8 cellular contexts compared by ENCODE assay signal in the genomic region with DNA sequence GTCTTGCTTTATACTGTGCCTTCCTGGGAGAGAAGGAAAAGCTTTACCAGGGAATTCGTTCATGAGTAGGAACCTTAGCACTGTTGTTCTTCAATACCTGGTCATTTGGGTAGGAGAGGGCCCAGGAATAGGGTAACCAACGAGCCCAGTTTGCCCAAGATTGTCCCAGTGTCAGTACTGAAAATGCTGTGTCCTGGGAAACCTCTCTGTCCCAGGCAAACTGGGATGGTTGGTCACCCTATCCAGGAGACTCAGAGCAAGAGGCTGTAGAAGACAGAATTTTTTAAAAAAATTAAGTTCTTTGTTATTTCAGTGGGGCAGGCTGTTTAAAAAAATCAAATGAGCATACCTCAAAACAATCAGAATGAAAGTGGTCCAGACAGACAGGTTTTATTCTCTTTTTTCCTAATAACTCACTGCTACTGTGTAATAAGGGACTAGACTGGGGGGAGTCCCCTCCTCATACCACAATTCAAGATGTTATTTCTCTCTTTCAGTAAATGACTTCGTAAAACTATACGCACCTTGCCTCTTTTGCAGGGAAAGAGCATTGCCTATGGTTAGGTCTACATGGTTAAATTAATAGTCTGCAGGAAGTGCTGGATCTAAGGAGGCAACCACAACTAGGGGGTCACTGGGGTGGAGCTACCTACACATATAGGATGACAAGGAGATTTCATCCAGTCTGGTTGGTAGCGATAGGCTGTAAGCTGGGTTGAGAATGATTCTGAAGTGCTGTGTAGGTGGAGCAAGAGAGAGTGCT. TPM values are rescaled to one million over a fixed set of nuclear protein-coding genes. Genes with fewer than 3 reads are reported as not detected.
A peak's percentile ranks its signal among the peaks of the same experiment; 100 is the strongest.
DNase-seq lines count a peak whose midpoint lies in the region; ATAC-seq and TF ChIP-seq lines count a peak whose summit lies in the region.

No MANE protein-coding gene starts in this region.

- no peak overlapping the region for H3K4me3 Mint-ChIP-seq in CD4-positive, alpha-beta T cell
- H3K4me3 Mint-ChIP-seq in activated naive CD8-positive, alpha-beta T cell treated with anti-CD3 and anti-CD28 coated beads for 36 hours, result peak overlapping the region; percentile 42

- H3K9me3 ChIP-seq in CD4-positive, alpha-beta T cell (ENCODE audit: control insufficient read depth, low read length), result peaks cover 5% of the 10 kb centered on the region
- H3K9me3 ChIP-seq in ovary (no peaks in the 10 kb centered on the region), sigmoid colon (no peaks in the 10 kb centered on the region)

- H3K4me1 ChIP-seq in ovary (ENCODE audit: insufficient read depth) (no peaks in the 10 kb centered on the region), sigmoid colon (peaks cover 0 to 36% (median 23%) of the 10 kb centered on the region in 4 donors)

- TF ChIP-seq POLR2A in ovary (IDR thresholded peaks at IDR 0.05) (no peak), sigmoid colon (IDR thresholded peaks at IDR 0.05) (no peak)

- TF ChIP-seq CTCF in CD4-positive, alpha-beta T cell (IDR thresholded peaks at IDR 0.05), result no peak
- TF ChIP-seq CTCF in ovary (IDR thresholded peaks at IDR 0.05) (no peak), omental fat pad (IDR thresholded peaks at IDR 0.05) (no peak), sigmoid colon (IDR thresholded peaks at IDR 0.05) (no peak)

- intact Hi-C loops in CD4-positive, alpha-beta T cell (cut with DNase I, micrococcal nuclease), result no loop called here
- intact Hi-C loops in ovary (cut with DNase I), result no loop called here
- intact Hi-C loops in sigmoid colon (cut with DNase I), result loop anchor here (5.0 kb wide), 1 partner anchor 61 kb away; no protein-coding TSS in a partner anchor

- no peaks in the 10 kb centered on the region for H3K9me3 Mint-ChIP-seq in CD4-positive, alpha-beta T cell
- peaks cover 15% of the 10 kb centered on the region for H3K9me3 Mint-ChIP-seq in activated naive CD8-positive, alpha-beta T cell treated with anti-CD3 and anti-CD28 coated beads for 36 hours

- H3K27me3 Mint-ChIP-seq in CD4-positive, alpha-beta T cell, result no peaks in the 10 kb centered on the region
- no peaks in the 10 kb centered on the region for H3K27me3 Mint-ChIP-seq in activated naive CD8-positive, alpha-beta T cell treated with anti-CD3 and anti-CD28 coated beads for 36 hours

- H3K36me3 Mint-ChIP-seq in CD4-positive, alpha-beta T cell (ENCODE audit: low read depth), result peaks cover 8% of the 10 kb centered on the region
- H3K36me3 Mint-ChIP-seq in activated naive CD8-positive, alpha-beta T cell treated with anti-CD3 and anti-CD28 coated beads for 36 hours, result peaks cover 41% of the 10 kb centered on the region

- H3K36me3 ChIP-seq in ovary (no peaks in the 10 kb centered on the region), sigmoid colon (no peaks in the 10 kb centered on the region)

- H3K4me3 ChIP-seq in ovary, result no peak overlapping the region
- H3K4me3 ChIP-seq in sigmoid colon, result no peak overlapping the region

- TF ChIP-seq EP300 in ovary (IDR thresholded peaks at IDR 0.05) (no peak), sigmoid colon (IDR thresholded peaks at IDR 0.05) (no peak)

- ATAC-seq in CD4-positive, alpha-beta T cell (ENCODE audit: poor library complexity), result no peak
- ATAC-seq in GM19395 (IDR thresholded peaks at IDR 0.05; ENCODE audit: unreplicated experiment) (peak; percentile 77), HG03175 (IDR thresholded peaks at IDR 0.05; ENCODE audit: unreplicated experiment) (peak; percentile 78), omental fat pad (ENCODE audit: low FRiP score) (no peak)

- 93 to 98% (median 95%) methylated on average over 5 of the region's 5 CpGs for WGBS in ovary, 3 donors
- 67 to 86% methylated on average over 5 of the region's 5 CpGs for WGBS in sigmoid colon, 2 donors

- DNase-seq in CD4-positive, alpha-beta T cell, result no peak
- DNase-seq in activated naive CD8-positive, alpha-beta T cell treated with anti-CD3 and anti-CD28 coated beads for 36 hours, result peak; percentile 70
- DNase-seq in ovary (no peak), activated gamma-delta T cell treated with Interleukin-2 at 50 U/mL for 16 hours (no peak), omental fat pad (ENCODE audit: low spot score) (no peak), sigmoid colon (no peak)

- POLR2A ChIA-PET in CD4-positive, alpha-beta T cell (lab: Charles Lee), result interaction anchor here (0.5 kb wide), 1 partner anchor 423 kb away, joined by 3 read pairs; no protein-coding TSS in a partner anchor

- CTCF ChIA-PET in CD4-positive, alpha-beta T cell (lab: Charles Lee), result interaction anchor here (0.6 to 3.8 kb wide), 4 partner anchors 10 to 202 kb away, joined by 3 to 15 read pairs (median 8); no protein-coding TSS in a partner anchor

- H3K27ac ChIP-seq in CD4-positive, alpha-beta T cell (ENCODE audit: low read depth, low read length), result no peak overlapping the region
- H3K27ac ChIP-seq in ovary, result no peak overlapping the region
- H3K27ac ChIP-seq in sigmoid colon, result no peak overlapping the region

- peaks cover 45% of the 10 kb centered on the region for H3K4me1 Mint-ChIP-seq in CD4-positive, alpha-beta T cell (ENCODE audit: low read depth)
- H3K4me1 Mint-ChIP-seq in activated naive CD8-positive, alpha-beta T cell treated with anti-CD3 and anti-CD28 coated beads for 36 hours, result peaks cover 82% of the 10 kb centered on the region

- H3K27ac Mint-ChIP-seq in CD4-positive, alpha-beta T cell, result peak overlapping the region; percentile 40
- peak overlapping the region; percentile 96 for H3K27ac Mint-ChIP-seq in activated naive CD8-positive, alpha-beta T cell treated with anti-CD3 and anti-CD28 coated beads for 36 hours

- H3K27me3 ChIP-seq in CD4-positive, alpha-beta T cell (ENCODE audit: control insufficient read depth, insufficient read depth, low read length), result no peaks in the 10 kb centered on the region
- H3K27me3 ChIP-seq in ovary (no peaks in the 10 kb centered on the region), sigmoid colon (no peaks in the 10 kb centered on the region)

RNA-seq across cellular contexts. Expression of gene FAM133B, which starts 41.1 kb away (rescaled TPM):
- 10 to 100 TPM; 81.2 to 83.8 TPM for total RNA-seq in CD4-positive, alpha-beta T cell
- total RNA-seq in activated naive CD8-positive, alpha-beta T cell treated with anti-CD3 and anti-CD28 coated beads for 36 hours, result 10 to 100 TPM; 32.1 to 36.3 TPM
- total RNA-seq in ovary (10 to 100 TPM; 18.8 to 28.1 (median 23.5) TPM), omental fat pad (10 to 100 TPM; 16.6 to 36.7 (median 24.2) TPM), sigmoid colon (10 to 100 TPM; 23.8 to 28.3 (median 25.7) TPM)
- polyA plus RNA-seq in ovary (10 to 100 TPM; 17.3 to 21.2 TPM), sigmoid colon (10 to 100 TPM; 10.9 to 13.4 (median 12.0) TPM)

Comparison
In these comparisons a context has a peak if more than half of its experiments do, and no peak if none do; other contexts are left out.
1. ATAC-seq: peak in GM19395 (single experiment) and HG03175 (single experiment); none in CD4-positive, alpha-beta T cell (single experiment) and omental fat pad (single experiment).